1 cellular context compared by ENCODE assay signal in genomic region chr11:34357646-34358257, GRCh38.
TF ChIP-seq lines count a peak whose summit lies in the region.

Gene ABTB2, minus strand, starts transcription at chr11:34358010.

TF ChIP-seq in HepG2, 621 proteins besides CTCF, POLR2A, EP300 and RAD21 (continued from another document and continues in another):
- TF ChIP-seq, protein P1, sequence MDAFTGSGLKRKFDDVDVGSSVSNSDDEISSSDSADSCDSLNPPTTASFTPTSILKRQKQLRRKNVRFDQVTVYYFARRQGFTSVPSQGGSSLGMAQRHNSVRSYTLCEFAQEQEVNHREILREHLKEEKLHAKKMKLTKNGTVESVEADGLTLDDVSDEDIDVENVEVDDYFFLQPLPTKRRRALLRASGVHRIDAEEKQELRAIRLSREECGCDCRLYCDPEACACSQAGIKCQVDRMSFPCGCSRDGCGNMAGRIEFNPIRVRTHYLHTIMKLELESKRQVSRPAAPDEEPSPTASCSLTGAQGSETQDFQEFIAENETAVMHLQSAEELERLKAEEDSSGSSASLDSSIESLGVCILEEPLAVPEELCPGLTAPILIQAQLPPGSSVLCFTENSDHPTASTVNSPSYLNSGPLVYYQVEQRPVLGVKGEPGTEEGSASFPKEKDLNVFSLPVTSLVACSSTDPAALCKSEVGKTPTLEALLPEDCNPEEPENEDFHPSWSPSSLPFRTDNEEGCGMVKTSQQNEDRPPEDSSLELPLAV (CRISPR knock-in tag; conservative IDR thresholded peaks at IDR 0.05; ENCODE audit: low read depth): no peak
- TF ChIP-seq, protein P2, sequence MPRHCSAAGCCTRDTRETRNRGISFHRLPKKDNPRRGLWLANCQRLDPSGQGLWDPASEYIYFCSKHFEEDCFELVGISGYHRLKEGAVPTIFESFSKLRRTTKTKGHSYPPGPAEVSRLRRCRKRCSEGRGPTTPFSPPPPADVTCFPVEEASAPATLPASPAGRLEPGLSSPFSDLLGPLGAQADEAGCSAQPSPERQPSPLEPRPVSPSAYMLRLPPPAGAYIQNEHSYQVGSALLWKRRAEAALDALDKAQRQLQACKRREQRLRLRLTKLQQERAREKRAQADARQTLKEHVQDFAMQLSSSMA (CRISPR knock-in tag; IDR thresholded peaks at IDR 0.05): no peak
- TF ChIP-seq EED (CRISPR knock-in tag; IDR thresholded peaks at IDR 0.05) (no peak), SIX1 (CRISPR knock-in tag; IDR thresholded peaks at IDR 0.05; ENCODE audit: borderline replicate concordance) (no peak), ZNF414 (CRISPR knock-in tag; IDR thresholded peaks at IDR 0.05) (no peak), ZNF570 (CRISPR knock-in tag; IDR thresholded peaks at IDR 0.05; ENCODE audit: borderline replicate concordance) (no peak), TCF7L2 (IDR thresholded peaks at IDR 0.05; ENCODE audit: low read depth, low read length) (no peak), HNRNPLL (IDR thresholded peaks at IDR 0.05; ENCODE audit: low read depth, low read length, poor library complexity, severe bottlenecking) (peak; percentile 74), ELF1 (CRISPR knock-in tag; IDR thresholded peaks at IDR 0.05) (no peak), ARID5B (CRISPR knock-in tag; IDR thresholded peaks at IDR 0.05) (no peak), ZNF20 (CRISPR knock-in tag; IDR thresholded peaks at IDR 0.05) (no peak), ZSCAN12 (CRISPR knock-in tag; IDR thresholded peaks at IDR 0.05) (no peak), XRCC5 (optimal IDR thresholded peaks at IDR 0.05; ENCODE audit: low read length) (no peak), ZNF597 (CRISPR knock-in tag; IDR thresholded peaks at IDR 0.05) (no peak), DNMT1 (CRISPR knock-in tag; IDR thresholded peaks at IDR 0.05) (no peak), THAP9 (CRISPR knock-in tag; IDR thresholded peaks at IDR 0.05; ENCODE audit: borderline replicate concordance) (no peak), ZNF34 (CRISPR knock-in tag; IDR thresholded peaks at IDR 0.05; ENCODE audit: borderline replicate concordance) (no peak), GLI4 (CRISPR knock-in tag; IDR thresholded peaks at IDR 0.05; ENCODE audit: borderline replicate concordance) (no peak), CCAR2 (optimal IDR thresholded peaks at IDR 0.05; ENCODE audit: low read depth, low read length) (no peak)
- TF ChIP-seq, protein P3, sequence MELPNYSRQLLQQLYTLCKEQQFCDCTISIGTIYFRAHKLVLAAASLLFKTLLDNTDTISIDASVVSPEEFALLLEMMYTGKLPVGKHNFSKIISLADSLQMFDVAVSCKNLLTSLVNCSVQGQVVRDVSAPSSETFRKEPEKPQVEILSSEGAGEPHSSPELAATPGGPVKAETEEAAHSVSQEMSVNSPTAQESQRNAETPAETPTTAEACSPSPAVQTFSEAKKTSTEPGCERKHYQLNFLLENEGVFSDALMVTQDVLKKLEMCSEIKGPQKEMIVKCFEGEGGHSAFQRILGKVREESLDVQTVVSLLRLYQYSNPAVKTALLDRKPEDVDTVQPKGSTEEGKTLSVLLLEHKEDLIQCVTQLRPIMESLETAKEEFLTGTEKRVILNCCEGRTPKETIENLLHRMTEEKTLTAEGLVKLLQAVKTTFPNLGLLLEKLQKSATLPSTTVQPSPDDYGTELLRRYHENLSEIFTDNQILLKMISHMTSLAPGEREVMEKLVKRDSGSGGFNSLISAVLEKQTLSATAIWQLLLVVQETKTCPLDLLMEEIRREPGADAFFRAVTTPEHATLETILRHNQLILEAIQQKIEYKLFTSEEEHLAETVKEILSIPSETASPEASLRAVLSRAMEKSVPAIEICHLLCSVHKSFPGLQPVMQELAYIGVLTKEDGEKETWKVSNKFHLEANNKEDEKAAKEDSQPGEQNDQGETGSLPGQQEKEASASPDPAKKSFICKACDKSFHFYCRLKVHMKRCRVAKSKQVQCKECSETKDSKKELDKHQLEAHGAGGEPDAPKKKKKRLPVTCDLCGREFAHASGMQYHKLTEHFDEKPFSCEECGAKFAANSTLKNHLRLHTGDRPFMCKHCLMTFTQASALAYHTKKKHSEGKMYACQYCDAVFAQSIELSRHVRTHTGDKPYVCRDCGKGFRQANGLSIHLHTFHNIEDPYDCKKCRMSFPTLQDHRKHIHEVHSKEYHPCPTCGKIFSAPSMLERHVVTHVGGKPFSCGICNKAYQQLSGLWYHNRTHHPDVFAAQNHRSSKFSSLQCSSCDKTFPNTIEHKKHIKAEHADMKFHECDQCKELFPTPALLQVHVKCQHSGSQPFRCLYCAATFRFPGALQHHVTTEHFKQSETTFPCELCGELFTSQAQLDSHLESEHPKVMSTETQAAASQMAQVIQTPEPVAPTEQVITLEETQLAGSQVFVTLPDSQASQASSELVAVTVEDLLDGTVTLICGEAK (IDR thresholded peaks at IDR 0.05): no peak
- TF ChIP-seq, protein P3 (CRISPR knock-in tag; IDR thresholded peaks at IDR 0.05): no peak
- TF ChIP-seq, protein P4, sequence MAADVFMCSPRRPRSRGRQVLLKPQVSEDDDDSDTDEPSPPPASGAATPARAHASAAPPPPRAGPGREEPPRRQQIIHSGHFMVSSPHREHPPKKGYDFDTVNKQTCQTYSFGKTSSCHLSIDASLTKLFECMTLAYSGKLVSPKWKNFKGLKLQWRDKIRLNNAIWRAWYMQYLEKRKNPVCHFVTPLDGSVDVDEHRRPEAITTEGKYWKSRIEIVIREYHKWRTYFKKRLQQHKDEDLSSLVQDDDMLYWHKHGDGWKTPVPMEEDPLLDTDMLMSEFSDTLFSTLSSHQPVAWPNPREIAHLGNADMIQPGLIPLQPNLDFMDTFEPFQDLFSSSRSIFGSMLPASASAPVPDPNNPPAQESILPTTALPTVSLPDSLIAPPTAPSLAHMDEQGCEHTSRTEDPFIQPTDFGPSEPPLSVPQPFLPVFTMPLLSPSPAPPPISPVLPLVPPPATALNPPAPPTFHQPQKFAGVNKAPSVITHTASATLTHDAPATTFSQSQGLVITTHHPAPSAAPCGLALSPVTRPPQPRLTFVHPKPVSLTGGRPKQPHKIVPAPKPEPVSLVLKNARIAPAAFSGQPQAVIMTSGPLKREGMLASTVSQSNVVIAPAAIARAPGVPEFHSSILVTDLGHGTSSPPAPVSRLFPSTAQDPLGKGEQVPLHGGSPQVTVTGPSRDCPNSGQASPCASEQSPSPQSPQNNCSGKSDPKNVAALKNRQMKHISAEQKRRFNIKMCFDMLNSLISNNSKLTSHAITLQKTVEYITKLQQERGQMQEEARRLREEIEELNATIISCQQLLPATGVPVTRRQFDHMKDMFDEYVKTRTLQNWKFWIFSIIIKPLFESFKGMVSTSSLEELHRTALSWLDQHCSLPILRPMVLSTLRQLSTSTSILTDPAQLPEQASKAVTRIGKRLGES (CRISPR knock-in tag; IDR thresholded peaks at IDR 0.05; ENCODE audit: borderline replicate concordance): no peak
